Comparison of ENCODE assay signal across 29 cellular contexts in genomic region chr1:239348635-239349353, GRCh38. TPM values are rescaled to one million over a fixed set of nuclear protein-coding genes. Genes with fewer than 3 reads are reported as not detected.
"Had no signal": no experiment of that assay in that cellular context is flagged by ENCODE, and none has a peak within 500 bp of the region (broad histone marks: within the 10 kb centered on the region; RNA-seq: fewer than 3 reads in every experiment).

No MANE protein-coding gene starts in this region.

- ATAC-seq: naive thymus-derived CD8-positive, alpha-beta T cell; natural killer cell treated with Interleukin-12 subunit alpha and Interleukin-12 subunit beta and Interleukin-15 and Interleukin-18, amount 100 ng/mL, for 72 hours; psoas muscle; right cardiac atrium; sciatic nerve; stimulated activated memory B cell treated with anti-CD40 and anti-IgM and Interleukin-4, amounts not matched to agents 10 μg/mL and 1 μg/mL and 100 μg/mL, for 72 hours; stimulated activated naive CD8-positive, alpha-beta T cell treated with anti-CD3 and anti-CD28 coated beads, Interleukin-15, amount 100 ng/mL, for 72 hours; stimulated activated naive CD8-positive, alpha-beta T cell treated with anti-CD3 and anti-CD28 coated beads, Interleukin-15, Interleukin-2, amounts not matched to agents 100 U/mL and 50 U/mL, for 24 hours had no signal

- H3K4me2 ChIP-seq: smooth muscle cell had no signal

- H3K27me3 ChIP-seq: neutrophil, spleen, suprapubic skin, testis, tibial artery, transverse colon, vagina had no signal

- H3K79me2 ChIP-seq: parathyroid adenoma had no signal

- H3K9me3 ChIP-seq: neutrophil, psoas muscle, spleen, suprapubic skin, testis, tibial artery, transverse colon, vagina had no signal

- DNase-seq: naive thymus-derived CD8-positive, alpha-beta T cell; nephron progenitor cell; nucleus accumbens; posterior cingulate gyrus; psoas muscle; right cardiac atrium; spleen; stimulated activated CD4-positive, alpha-beta T cell treated with anti-CD3 and anti-CD28 coated beads, Interleukin-12 subunit alpha, Interleukin-12 subunit beta, amount 100 ng/mL, for 4 hours; stimulated activated CD4-positive, alpha-beta T cell treated with anti-CD3 and anti-CD28 coated beads, Interleukin-1b, Interleukin-23, amount 100 ng/mL, for 48 hours; stimulated activated CD4-positive, alpha-beta T cell treated with anti-CD3 and anti-CD28 coated beads, Interleukin-4, amount 100 ng/mL, for 1 hour; stimulated activated CD4-positive, alpha-beta T cell treated with anti-CD3 and anti-CD28 coated beads, Interleukin-4, amount 100 ng/mL, for 4 hours; stimulated activated CD8-positive, alpha-beta memory T cell treated with anti-CD3 and anti-CD28 coated beads, Interleukin-4, amount 100 ng/mL, for 48 hours; stimulated activated naive CD4-positive, alpha-beta T cell; stimulated activated naive CD8-positive, alpha-beta T cell treated with anti-CD3 and anti-CD28 coated beads, Interleukin-15, amount 100 ng/mL, for 72 hours; stimulated activated naive CD8-positive, alpha-beta T cell treated with anti-CD3 and anti-CD28 coated beads, Interleukin-15, Interleukin-2, amounts not matched to agents 100 U/mL and 50 U/mL, for 24 hours; substantia nigra; testis; tibial artery; transverse colon had no signal

- H3K4me1 ChIP-seq: parathyroid adenoma, psoas muscle, spleen, suprapubic skin, testis, tibial artery, vagina had no signal

- H3K9ac ChIP-seq: parathyroid adenoma had no signal

- H2AFZ ChIP-seq: parathyroid adenoma had no signal

- H3K4me3 ChIP-seq: psoas muscle, skin epidermis, smooth muscle cell, spleen, suprapubic skin, testis, tibial artery, transverse colon, vagina had no signal

- FAIRE-seq: urothelium cell line had no signal

- H3K27ac ChIP-seq: neutrophil, parathyroid adenoma, psoas muscle, skin epidermis, spleen, suprapubic skin, testis, tibial artery, transverse colon, vagina had no signal

- H3K36me3 ChIP-seq: neutrophil, spleen, suprapubic skin, tibial artery, transverse colon, vagina had no signal

RNA-seq across cellular contexts. Expression of gene CHRM3, which starts 37.6 kb away (rescaled TPM):
- total RNA-seq: natural killer cell treated with Interleukin-12 subunit alpha and Interleukin-12 subunit beta and Interleukin-15 and Interleukin-18, amount 100 ng/mL, for 72 hours had no signal
